In genomic region chr2:42978887-42979415, GRCh38 we compare ENCODE assay signal across 1 cellular context.
A peak's percentile ranks its signal among the peaks of the same experiment; 100 is the strongest.
TF ChIP-seq lines count a peak whose summit lies in the region.

No MANE protein-coding gene starts in this region.

TF ChIP-seq in HepG2, 621 proteins besides CTCF, POLR2A, EP300 and RAD21 (continued from another document and continues in another):
- TF ChIP-seq ZNF276 (CRISPR knock-in tag; IDR thresholded peaks at IDR 0.05; ENCODE audit: low read depth) = peak; percentile 22; the same call in 1 of the 2 replicates
- TF ChIP-seq, protein P1, sequence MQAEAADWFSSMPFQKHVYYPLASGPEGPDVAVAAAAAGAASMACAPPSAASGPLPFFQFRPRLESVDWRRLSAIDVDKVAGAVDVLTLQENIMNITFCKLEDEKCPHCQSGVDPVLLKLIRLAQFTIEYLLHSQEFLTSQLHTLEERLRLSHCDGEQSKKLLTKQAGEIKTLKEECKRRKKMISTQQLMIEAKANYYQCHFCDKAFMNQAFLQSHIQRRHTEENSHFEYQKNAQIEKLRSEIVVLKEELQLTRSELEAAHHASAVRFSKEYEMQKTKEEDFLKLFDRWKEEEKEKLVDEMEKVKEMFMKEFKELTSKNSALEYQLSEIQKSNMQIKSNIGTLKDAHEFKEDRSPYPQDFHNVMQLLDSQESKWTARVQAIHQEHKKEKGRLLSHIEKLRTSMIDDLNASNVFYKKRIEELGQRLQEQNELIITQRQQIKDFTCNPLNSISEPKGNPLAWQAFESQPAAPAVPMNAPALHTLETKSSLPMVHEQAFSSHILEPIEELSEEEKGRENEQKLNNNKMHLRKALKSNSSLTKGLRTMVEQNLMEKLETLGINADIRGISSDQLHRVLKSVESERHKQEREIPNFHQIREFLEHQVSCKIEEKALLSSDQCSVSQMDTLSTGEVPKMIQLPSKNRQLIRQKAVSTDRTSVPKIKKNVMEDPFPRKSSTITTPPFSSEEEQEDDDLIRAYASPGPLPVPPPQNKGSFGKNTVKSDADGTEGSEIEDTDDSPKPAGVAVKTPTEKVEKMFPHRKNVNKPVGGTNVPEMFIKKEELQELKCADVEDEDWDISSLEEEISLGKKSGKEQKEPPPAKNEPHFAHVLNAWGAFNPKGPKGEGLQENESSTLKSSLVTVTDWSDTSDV (CRISPR knock-in tag; IDR thresholded peaks at IDR 0.05) = no peak
- TF ChIP-seq GABPA (IDR thresholded peaks at IDR 0.05; ENCODE audit: low read depth, low read length) = no peak
- no peak for TF ChIP-seq GABPA (CRISPR knock-in tag; IDR thresholded peaks at IDR 0.05; ENCODE audit: low read depth)
- TF ChIP-seq, protein P2, sequence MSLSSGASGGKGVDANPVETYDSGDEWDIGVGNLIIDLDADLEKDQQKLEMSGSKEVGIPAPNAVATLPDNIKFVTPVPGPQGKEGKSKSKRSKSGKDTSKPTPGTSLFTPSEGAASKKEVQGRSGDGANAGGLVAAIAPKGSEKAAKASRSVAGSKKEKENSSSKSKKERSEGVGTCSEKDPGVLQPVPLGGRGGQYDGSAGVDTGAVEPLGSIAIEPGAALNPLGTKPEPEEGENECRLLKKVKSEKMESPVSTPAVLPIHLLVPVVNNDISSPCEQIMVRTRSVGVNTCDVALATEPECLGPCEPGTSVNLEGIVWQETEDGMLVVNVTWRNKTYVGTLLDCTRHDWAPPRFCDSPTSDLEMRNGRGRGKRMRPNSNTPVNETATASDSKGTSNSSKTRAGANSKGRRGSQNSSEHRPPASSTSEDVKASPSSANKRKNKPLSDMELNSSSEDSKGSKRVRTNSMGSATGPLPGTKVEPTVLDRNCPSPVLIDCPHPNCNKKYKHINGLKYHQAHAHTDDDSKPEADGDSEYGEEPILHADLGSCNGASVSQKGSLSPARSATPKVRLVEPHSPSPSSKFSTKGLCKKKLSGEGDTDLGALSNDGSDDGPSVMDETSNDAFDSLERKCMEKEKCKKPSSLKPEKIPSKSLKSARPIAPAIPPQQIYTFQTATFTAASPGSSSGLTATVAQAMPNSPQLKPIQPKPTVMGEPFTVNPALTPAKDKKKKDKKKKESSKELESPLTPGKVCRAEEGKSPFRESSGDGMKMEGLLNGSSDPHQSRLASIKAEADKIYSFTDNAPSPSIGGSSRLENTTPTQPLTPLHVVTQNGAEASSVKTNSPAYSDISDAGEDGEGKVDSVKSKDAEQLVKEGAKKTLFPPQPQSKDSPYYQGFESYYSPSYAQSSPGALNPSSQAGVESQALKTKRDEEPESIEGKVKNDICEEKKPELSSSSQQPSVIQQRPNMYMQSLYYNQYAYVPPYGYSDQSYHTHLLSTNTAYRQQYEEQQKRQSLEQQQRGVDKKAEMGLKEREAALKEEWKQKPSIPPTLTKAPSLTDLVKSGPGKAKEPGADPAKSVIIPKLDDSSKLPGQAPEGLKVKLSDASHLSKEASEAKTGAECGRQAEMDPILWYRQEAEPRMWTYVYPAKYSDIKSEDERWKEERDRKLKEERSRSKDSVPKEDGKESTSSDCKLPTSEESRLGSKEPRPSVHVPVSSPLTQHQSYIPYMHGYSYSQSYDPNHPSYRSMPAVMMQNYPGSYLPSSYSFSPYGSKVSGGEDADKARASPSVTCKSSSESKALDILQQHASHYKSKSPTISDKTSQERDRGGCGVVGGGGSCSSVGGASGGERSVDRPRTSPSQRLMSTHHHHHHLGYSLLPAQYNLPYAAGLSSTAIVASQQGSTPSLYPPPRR (CRISPR knock-in tag; IDR thresholded peaks at IDR 0.05; ENCODE audit: borderline replicate concordance) = no peak
- TF ChIP-seq RFXAP (CRISPR knock-in tag; IDR thresholded peaks at IDR 0.05; ENCODE audit: borderline replicate concordance) = no peak
- no peak for TF ChIP-seq ELF3 (CRISPR knock-in tag; IDR thresholded peaks at IDR 0.05)
- no peak; the same call in 1 of the 2 replicates for TF ChIP-seq ZNF616 (CRISPR knock-in tag; IDR thresholded peaks at IDR 0.05; ENCODE audit: low read depth)
- TF ChIP-seq, protein P3, sequence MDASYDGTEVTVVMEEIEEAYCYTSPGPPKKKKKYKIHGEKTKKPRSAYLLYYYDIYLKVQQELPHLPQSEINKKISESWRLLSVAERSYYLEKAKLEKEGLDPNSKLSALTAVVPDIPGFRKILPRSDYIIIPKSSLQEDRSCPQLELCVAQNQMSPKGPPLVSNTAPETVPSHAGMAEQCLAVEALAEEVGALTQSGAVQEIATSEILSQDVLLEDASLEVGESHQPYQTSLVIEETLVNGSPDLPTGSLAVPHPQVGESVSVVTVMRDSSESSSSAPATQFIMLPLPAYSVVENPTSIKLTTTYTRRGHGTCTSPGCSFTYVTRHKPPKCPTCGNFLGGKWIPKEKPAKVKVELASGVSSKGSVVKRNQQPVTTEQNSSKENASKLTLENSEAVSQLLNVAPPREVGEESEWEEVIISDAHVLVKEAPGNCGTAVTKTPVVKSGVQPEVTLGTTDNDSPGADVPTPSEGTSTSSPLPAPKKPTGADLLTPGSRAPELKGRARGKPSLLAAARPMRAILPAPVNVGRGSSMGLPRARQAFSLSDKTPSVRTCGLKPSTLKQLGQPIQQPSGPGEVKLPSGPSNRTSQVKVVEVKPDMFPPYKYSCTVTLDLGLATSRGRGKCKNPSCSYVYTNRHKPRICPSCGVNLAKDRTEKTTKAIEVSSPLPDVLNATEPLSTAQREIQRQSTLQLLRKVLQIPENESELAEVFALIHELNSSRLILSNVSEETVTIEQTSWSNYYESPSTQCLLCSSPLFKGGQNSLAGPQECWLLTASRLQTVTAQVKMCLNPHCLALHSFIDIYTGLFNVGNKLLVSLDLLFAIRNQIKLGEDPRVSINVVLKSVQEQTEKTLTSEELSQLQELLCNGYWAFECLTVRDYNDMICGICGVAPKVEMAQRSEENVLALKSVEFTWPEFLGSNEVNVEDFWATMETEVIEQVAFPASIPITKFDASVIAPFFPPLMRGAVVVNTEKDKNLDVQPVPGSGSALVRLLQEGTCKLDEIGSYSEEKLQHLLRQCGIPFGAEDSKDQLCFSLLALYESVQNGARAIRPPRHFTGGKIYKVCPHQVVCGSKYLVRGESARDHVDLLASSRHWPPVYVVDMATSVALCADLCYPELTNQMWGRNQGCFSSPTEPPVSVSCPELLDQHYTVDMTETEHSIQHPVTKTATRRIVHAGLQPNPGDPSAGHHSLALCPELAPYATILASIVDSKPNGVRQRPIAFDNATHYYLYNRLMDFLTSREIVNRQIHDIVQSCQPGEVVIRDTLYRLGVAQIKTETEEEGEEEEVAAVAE (CRISPR knock-in tag; IDR thresholded peaks at IDR 0.05; ENCODE audit: borderline replicate concordance) = no peak
- no peak for TF ChIP-seq MXD3 (CRISPR knock-in tag; IDR thresholded peaks at IDR 0.05)
- no peak for TF ChIP-seq SMARCE1 (IDR thresholded peaks at IDR 0.05; ENCODE audit: borderline replicate concordance)
- TF ChIP-seq, protein P4, sequence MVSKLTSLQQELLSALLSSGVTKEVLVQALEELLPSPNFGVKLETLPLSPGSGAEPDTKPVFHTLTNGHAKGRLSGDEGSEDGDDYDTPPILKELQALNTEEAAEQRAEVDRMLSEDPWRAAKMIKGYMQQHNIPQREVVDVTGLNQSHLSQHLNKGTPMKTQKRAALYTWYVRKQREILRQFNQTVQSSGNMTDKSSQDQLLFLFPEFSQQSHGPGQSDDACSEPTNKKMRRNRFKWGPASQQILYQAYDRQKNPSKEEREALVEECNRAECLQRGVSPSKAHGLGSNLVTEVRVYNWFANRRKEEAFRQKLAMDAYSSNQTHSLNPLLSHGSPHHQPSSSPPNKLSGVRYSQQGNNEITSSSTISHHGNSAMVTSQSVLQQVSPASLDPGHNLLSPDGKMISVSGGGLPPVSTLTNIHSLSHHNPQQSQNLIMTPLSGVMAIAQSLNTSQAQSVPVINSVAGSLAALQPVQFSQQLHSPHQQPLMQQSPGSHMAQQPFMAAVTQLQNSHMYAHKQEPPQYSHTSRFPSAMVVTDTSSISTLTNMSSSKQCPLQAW (CRISPR knock-in tag; IDR thresholded peaks at IDR 0.05) = no peak
- TF ChIP-seq ZSCAN31 (CRISPR knock-in tag; IDR thresholded peaks at IDR 0.05; ENCODE audit: low read depth) = no peak
- TF ChIP-seq ATAD3A (CRISPR knock-in tag; IDR thresholded peaks at IDR 0.05) = no peak
- no peak; the same call in 1 of the 2 replicates for TF ChIP-seq RARG (CRISPR knock-in tag; IDR thresholded peaks at IDR 0.05; ENCODE audit: low read depth)
- TF ChIP-seq ELF4 (CRISPR knock-in tag; IDR thresholded peaks at IDR 0.05; ENCODE audit: borderline replicate concordance) = no peak
- TF ChIP-seq NBN (conservative IDR thresholded peaks at IDR 0.05) = no peak
- no peak for TF ChIP-seq HBP1 (CRISPR knock-in tag; IDR thresholded peaks at IDR 0.05; ENCODE audit: low read depth)
- TF ChIP-seq ZNF75D (CRISPR knock-in tag; IDR thresholded peaks at IDR 0.05; ENCODE audit: borderline replicate concordance) = no peak
- TF ChIP-seq ZNF431 (CRISPR knock-in tag; IDR thresholded peaks at IDR 0.05; ENCODE audit: borderline replicate concordance, low read depth) = no peak
- no peak for TF ChIP-seq PBX3 (CRISPR knock-in tag; IDR thresholded peaks at IDR 0.05; ENCODE audit: borderline replicate concordance)
- no peak for TF ChIP-seq MYNN (CRISPR knock-in tag; IDR thresholded peaks at IDR 0.05; ENCODE audit: low read depth)
- TF ChIP-seq ZNF282 (IDR thresholded peaks at IDR 0.05; ENCODE audit: partially characterized antibody) = no peak
- no peak for TF ChIP-seq ZNF740 (CRISPR knock-in tag; IDR thresholded peaks at IDR 0.05)
- no peak for TF ChIP-seq JARID2 (CRISPR knock-in tag; IDR thresholded peaks at IDR 0.05; ENCODE audit: insufficient replicate concordance)
- no peak for TF ChIP-seq MEF2D (CRISPR knock-in tag; IDR thresholded peaks at IDR 0.05)
- TF ChIP-seq ZNF24 (IDR thresholded peaks at IDR 0.05) = no peak
- TF ChIP-seq HMGA1 (CRISPR knock-in tag; conservative IDR thresholded peaks at IDR 0.05) = no peak
- 0 out of 2 replicates have a peak, but pooled peaks have one; percentile 65 for TF ChIP-seq ZNF567 (CRISPR knock-in tag; IDR thresholded peaks at IDR 0.05; ENCODE audit: borderline replicate concordance)
- TF ChIP-seq KDM5B (CRISPR knock-in tag; IDR thresholded peaks at IDR 0.05; ENCODE audit: borderline replicate concordance) = no peak; the same call in 1 of the 2 replicates
- TF ChIP-seq JUND (CRISPR knock-in tag; IDR thresholded peaks at IDR 0.05) = peak; percentile 62
- peak; percentile 11; the same call in 1 of the 2 replicates for TF ChIP-seq TAF1 (CRISPR knock-in tag; IDR thresholded peaks at IDR 0.05)
- no peak for TF ChIP-seq RFX5 (IDR thresholded peaks at IDR 0.05; ENCODE audit: low read depth, low read length)
- TF ChIP-seq ZNF160 (CRISPR knock-in tag; IDR thresholded peaks at IDR 0.05) = no peak
- TF ChIP-seq ZKSCAN5 (CRISPR knock-in tag; IDR thresholded peaks at IDR 0.05) = no peak; the same call in 1 of the 2 replicates
- TF ChIP-seq THAP8 (CRISPR knock-in tag; IDR thresholded peaks at IDR 0.05; ENCODE audit: borderline replicate concordance) = no peak
- TF ChIP-seq, protein P5, sequence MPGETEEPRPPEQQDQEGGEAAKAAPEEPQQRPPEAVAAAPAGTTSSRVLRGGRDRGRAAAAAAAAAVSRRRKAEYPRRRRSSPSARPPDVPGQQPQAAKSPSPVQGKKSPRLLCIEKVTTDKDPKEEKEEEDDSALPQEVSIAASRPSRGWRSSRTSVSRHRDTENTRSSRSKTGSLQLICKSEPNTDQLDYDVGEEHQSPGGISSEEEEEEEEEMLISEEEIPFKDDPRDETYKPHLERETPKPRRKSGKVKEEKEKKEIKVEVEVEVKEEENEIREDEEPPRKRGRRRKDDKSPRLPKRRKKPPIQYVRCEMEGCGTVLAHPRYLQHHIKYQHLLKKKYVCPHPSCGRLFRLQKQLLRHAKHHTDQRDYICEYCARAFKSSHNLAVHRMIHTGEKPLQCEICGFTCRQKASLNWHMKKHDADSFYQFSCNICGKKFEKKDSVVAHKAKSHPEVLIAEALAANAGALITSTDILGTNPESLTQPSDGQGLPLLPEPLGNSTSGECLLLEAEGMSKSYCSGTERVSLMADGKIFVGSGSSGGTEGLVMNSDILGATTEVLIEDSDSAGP (CRISPR knock-in tag; IDR thresholded peaks at IDR 0.05; ENCODE audit: borderline replicate concordance) = no peak; the same call in 1 of the 2 replicates
- TF ChIP-seq ZNF775 (CRISPR knock-in tag; IDR thresholded peaks at IDR 0.05; ENCODE audit: borderline replicate concordance) = no peak
